2 cellular contexts compared by ENCODE assay signal in genomic region chr21:21019681-21020080, GRCh38.
TF ChIP-seq lines count a peak whose summit lies in the region.

No MANE protein-coding gene starts in this region.

TF ChIP-seq in SK-N-SH treated with all-trans-retinoic acid at 6 μM for 48 hours, 23 proteins besides CTCF, POLR2A, EP300 and RAD21 (continued from another document):
- no peak for TF ChIP-seq TSHZ2 (CRISPR knock-in tag; IDR thresholded peaks at IDR 0.05)
- no peak for TF ChIP-seq ZNF8 (CRISPR knock-in tag; IDR thresholded peaks at IDR 0.05)
- no peak for TF ChIP-seq TCF4 (CRISPR knock-in tag; IDR thresholded peaks at IDR 0.05; ENCODE audit: borderline replicate concordance)
- TF ChIP-seq ARNTL (CRISPR knock-in tag; IDR thresholded peaks at IDR 0.05; ENCODE audit: borderline replicate concordance, low read depth), result no peak
- no peak for TF ChIP-seq OSR1 (CRISPR knock-in tag; IDR thresholded peaks at IDR 0.05)
- TF ChIP-seq, protein P1, sequence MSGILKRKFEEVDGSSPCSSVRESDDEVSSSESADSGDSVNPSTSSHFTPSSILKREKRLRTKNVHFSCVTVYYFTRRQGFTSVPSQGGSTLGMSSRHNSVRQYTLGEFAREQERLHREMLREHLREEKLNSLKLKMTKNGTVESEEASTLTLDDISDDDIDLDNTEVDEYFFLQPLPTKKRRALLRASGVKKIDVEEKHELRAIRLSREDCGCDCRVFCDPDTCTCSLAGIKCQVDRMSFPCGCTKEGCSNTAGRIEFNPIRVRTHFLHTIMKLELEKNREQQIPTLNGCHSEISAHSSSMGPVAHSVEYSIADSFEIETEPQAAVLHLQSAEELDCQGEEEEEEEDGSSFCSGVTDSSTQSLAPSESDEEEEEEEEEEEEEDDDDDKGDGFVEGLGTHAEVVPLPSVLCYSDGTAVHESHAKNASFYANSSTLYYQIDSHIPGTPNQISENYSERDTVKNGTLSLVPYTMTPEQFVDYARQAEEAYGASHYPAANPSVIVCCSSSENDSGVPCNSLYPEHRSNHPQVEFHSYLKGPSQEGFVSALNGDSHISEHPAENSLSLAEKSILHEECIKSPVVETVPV (CRISPR knock-in tag; IDR thresholded peaks at IDR 0.05), result no peak

TF ChIP-seq in SK-N-SH, 30 proteins besides CTCF, POLR2A, EP300 and RAD21 (continued from another document):
- no peak for TF ChIP-seq REST (IDR thresholded peaks at IDR 0.05; ENCODE audit: low read depth, low read length)
